ENCODE assay signal across 1 cellular context in genomic region chr19:5718032-5718578, GRCh38.
TF ChIP-seq lines count a peak whose summit lies in the region.

No MANE protein-coding gene starts in this region.

TF ChIP-seq in WTC11, 78 proteins besides CTCF, POLR2A, EP300 and RAD21 (continued from another document):
- TF ChIP-seq, protein P1, sequence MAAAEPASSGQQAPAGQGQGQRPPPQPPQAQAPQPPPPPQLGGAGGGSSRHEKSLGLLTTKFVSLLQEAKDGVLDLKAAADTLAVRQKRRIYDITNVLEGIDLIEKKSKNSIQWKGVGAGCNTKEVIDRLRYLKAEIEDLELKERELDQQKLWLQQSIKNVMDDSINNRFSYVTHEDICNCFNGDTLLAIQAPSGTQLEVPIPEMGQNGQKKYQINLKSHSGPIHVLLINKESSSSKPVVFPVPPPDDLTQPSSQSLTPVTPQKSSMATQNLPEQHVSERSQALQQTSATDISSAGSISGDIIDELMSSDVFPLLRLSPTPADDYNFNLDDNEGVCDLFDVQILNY (CRISPR knock-in tag; IDR thresholded peaks at IDR 0.05): no peak
- TF ChIP-seq MLX (CRISPR knock-in tag; IDR thresholded peaks at IDR 0.05) (no peak), ZNF232 (CRISPR knock-in tag; IDR thresholded peaks at IDR 0.05) (no peak), ZNF416 (CRISPR knock-in tag; IDR thresholded peaks at IDR 0.05) (no peak), CDX4 (CRISPR knock-in tag; IDR thresholded peaks at IDR 0.05; ENCODE audit: borderline replicate concordance) (no peak), ZNF532 (CRISPR knock-in tag; IDR thresholded peaks at IDR 0.05; ENCODE audit: borderline replicate concordance) (no peak), FOXJ3 (CRISPR knock-in tag; IDR thresholded peaks at IDR 0.05; ENCODE audit: borderline replicate concordance) (no peak)
- TF ChIP-seq, protein P2, sequence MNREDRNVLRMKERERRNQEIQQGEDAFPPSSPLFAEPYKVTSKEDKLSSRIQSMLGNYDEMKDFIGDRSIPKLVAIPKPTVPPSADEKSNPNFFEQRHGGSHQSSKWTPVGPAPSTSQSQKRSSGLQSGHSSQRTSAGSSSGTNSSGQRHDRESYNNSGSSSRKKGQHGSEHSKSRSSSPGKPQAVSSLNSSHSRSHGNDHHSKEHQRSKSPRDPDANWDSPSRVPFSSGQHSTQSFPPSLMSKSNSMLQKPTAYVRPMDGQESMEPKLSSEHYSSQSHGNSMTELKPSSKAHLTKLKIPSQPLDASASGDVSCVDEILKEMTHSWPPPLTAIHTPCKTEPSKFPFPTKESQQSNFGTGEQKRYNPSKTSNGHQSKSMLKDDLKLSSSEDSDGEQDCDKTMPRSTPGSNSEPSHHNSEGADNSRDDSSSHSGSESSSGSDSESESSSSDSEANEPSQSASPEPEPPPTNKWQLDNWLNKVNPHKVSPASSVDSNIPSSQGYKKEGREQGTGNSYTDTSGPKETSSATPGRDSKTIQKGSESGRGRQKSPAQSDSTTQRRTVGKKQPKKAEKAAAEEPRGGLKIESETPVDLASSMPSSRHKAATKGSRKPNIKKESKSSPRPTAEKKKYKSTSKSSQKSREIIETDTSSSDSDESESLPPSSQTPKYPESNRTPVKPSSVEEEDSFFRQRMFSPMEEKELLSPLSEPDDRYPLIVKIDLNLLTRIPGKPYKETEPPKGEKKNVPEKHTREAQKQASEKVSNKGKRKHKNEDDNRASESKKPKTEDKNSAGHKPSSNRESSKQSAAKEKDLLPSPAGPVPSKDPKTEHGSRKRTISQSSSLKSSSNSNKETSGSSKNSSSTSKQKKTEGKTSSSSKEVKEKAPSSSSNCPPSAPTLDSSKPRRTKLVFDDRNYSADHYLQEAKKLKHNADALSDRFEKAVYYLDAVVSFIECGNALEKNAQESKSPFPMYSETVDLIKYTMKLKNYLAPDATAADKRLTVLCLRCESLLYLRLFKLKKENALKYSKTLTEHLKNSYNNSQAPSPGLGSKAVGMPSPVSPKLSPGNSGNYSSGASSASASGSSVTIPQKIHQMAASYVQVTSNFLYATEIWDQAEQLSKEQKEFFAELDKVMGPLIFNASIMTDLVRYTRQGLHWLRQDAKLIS (CRISPR knock-in tag; IDR thresholded peaks at IDR 0.05; ENCODE audit: borderline replicate concordance): no peak
- TF ChIP-seq, protein P3, sequence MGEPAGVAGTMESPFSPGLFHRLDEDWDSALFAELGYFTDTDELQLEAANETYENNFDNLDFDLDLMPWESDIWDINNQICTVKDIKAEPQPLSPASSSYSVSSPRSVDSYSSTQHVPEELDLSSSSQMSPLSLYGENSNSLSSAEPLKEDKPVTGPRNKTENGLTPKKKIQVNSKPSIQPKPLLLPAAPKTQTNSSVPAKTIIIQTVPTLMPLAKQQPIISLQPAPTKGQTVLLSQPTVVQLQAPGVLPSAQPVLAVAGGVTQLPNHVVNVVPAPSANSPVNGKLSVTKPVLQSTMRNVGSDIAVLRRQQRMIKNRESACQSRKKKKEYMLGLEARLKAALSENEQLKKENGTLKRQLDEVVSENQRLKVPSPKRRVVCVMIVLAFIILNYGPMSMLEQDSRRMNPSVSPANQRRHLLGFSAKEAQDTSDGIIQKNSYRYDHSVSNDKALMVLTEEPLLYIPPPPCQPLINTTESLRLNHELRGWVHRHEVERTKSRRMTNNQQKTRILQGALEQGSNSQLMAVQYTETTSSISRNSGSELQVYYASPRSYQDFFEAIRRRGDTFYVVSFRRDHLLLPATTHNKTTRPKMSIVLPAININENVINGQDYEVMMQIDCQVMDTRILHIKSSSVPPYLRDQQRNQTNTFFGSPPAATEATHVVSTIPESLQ (CRISPR knock-in tag; IDR thresholded peaks at IDR 0.05): no peak
